In the genomic region with DNA sequence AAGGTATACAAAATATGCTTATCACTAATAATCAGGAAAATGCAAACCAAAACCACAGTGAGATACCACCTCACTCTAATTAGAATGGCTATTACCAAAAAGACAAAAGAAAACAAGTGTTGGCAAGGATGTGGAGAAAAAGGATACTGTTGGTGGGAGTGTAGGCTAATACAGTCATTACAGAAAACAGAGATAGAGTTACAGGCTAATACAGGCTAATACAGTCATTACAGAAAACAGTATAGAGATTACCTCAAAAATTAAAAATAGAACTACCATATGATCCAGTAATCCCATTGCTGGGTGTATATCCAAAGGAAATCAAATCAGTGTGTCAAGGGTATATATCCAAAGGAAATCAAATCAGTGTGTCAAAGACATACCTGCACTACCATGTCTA, we compare ENCODE assay signal across 35 cellular contexts.
"Had no signal": no experiment of that assay in that cellular context is flagged by ENCODE, and none has a peak within 500 bp of the region (broad histone marks: within the 10 kb centered on the region; RNA-seq: fewer than 3 reads in every experiment).

No MANE protein-coding gene starts in this region.

- H3K27me3 ChIP-seq: MG63 had no signal

- DNase-seq: Karpas-422, Kasumi-1, KG1, MG63, MM.1S, MV-4-11, NCI-H1048, NCI-H1092, NCI-H1092 treated with DMSO at 0.1 percent for 48 hours, NCI-H1105, NCI-H1105 treated with DMSO at 0.1 percent for 48 hours, NCI-H1417, NCI-H1417 treated with DMSO at 0.1 percent for 48 hours, NCI-H1436, NCI-H1436 treated with DMSO at 0.1 percent for 48 hours, NCI-H146, NCI-H1694, NCI-H1694 treated with DMSO at 0.1 percent for 48 hours, NCI-H187, NCI-H187 treated with DMSO at 0.1 percent for 48 hours, NCI-H1930, NCI-H2029, NCI-H2029 treated with DMSO at 0.1 percent for 48 hours, NCI-H2081, NCI-H2081 treated with DMSO at 0.1 percent for 48 hours, NCI-H2107, NCI-H2171, NCI-H2171 treated with DMSO at 0.1 percent for 48 hours, NCI-H2227 treated with DMSO at 0.1 percent for 48 hours, NCI-H226, NCI-H345, NCI-H446, NCI-H446 treated with DMSO at 0.1 percent for 48 hours, NCI-H510A had no signal

- H3K4me3 ChIP-seq: MG63 had no signal

- H3K9ac ChIP-seq: KMS-11 had no signal

- H3K9me3 ChIP-seq: MG63 had no signal

- H3K4me2 ChIP-seq: KMS-11 had no signal

- H3K27ac ChIP-seq: KMS-11 had no signal

- H3K36me3 ChIP-seq: MG63 had no signal
